ENCODE assay signal across 8 cellular contexts in the genomic region with DNA sequence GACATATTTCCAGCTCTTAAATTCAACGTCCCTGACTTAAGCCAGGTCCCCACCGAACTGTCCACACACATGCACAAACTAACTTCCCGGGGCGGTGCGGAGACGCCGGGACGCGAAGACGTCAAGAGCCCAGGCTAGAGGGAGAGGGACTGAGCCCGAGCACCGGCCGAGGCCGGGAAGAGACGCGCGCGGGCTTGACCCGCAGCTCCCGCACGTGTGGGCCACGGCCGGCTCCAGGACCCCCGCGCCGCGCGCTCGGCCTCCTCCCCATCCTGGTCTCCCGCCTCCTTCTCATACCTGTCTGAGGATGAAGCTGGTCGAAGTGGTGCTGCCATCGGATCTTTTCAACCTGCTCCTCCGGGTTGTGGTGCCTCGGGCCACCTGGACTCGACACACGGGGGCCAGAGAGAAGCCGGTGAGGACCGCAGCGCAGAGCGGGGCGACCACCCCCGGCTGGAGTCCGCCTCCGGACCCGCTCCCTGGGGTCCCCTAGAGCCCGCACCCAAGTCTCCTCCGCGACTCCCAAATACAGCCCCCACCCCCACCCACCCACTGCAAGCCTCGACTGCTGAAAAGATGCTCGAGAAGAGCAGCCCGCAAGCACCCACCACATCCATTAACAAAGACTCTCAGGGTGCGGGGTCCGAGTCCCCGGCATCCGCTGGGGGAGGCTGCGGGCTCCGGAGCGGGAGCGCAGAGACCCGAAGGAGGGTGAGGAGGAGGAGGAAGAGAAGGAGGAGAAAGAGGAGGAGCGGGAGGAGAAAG. TPM values are rescaled to one million over a fixed set of nuclear protein-coding genes. Genes with fewer than 3 reads are reported as not detected.
A peak's percentile ranks its signal among the peaks of the same experiment; 100 is the strongest.
DNase-seq lines count a peak whose midpoint lies in the region; ATAC-seq and TF ChIP-seq lines count a peak whose summit lies in the region.

No MANE protein-coding gene starts in this region.

- peak overlapping the region; percentile 67 for H3K4me3 ChIP-seq in NT2/D1 (ENCODE audit: insufficient read length, low read depth)
- H3K4me3 ChIP-seq in coronary artery: peak overlapping the region; percentile 80
- peak overlapping the region; percentile 69 for H3K4me3 ChIP-seq in lower lobe of right lung
- H3K4me3 ChIP-seq in transverse colon: peak overlapping the region; percentile 42 to 65 (median 56)

- TF ChIP-seq CTCF in coronary artery (IDR thresholded peaks at IDR 0.05): no peak
- TF ChIP-seq CTCF in lower lobe of right lung (IDR thresholded peaks at IDR 0.05): no peak
- TF ChIP-seq CTCF in transverse colon (IDR thresholded peaks at IDR 0.05): no peak

- TF ChIP-seq EP300 in transverse colon (IDR thresholded peaks at IDR 0.05; ENCODE audit: low read depth): no peak

- in situ Hi-C loops in transverse colon (cut with MboI; ENCODE audit: low pct_ligation_motif_present in 1 of 4, low pct_unique_long_range_greater_than_20kb in 1 of 4, low sequenced_read_pairs in 3 of 4): no loop called here

- peak; percentile 46 for ATAC-seq in GM18909 (IDR thresholded peaks at IDR 0.05; ENCODE audit: poor library complexity, unreplicated experiment)
- ATAC-seq in lower lobe of right lung: peak; percentile 75 to 85

- peak; percentile 31 for DNase-seq in AG08395 (ENCODE audit: low spot score)
- no peak for DNase-seq in NT2/D1 (ENCODE audit: low read depth, low spot score)
- DNase-seq in coronary artery (ENCODE audit: low spot score): no peak
- DNase-seq in lower lobe of right lung: peak; percentile 58
- DNase-seq in transverse colon: peak; percentile 19
- no peak for DNase-seq in activated effector memory CD4-positive, alpha-beta T cell treated with anti-CD3 and anti-CD28 coated beads, Interleukin-2, amount 50 U/mL, for 16 hours
- DNase-seq in OCI-M2 (lab: John Stamatoyannopoulos, UW; ENCODE audit: unreplicated experiment): no peak

- H3K36me3 ChIP-seq in NT2/D1 (ENCODE audit: insufficient read depth, insufficient read length, low read length) (no peaks in the 10 kb centered on the region), lower lobe of right lung (no peaks in the 10 kb centered on the region), transverse colon (no peaks in the 10 kb centered on the region)

- no peak for TF ChIP-seq POLR2A in transverse colon (IDR thresholded peaks at IDR 0.05)

- H3K9ac ChIP-seq in NT2/D1 (ENCODE audit: insufficient read length, low read depth): peak overlapping the region; percentile 79

- H3K27ac ChIP-seq in coronary artery (peak overlapping the region in 1 of 2 donors; percentile 58), lower lobe of right lung (peak overlapping the region; percentile 37), transverse colon (peak overlapping the region in 2 of 4 donors; percentile 6 to 15)

- H3K27me3 ChIP-seq in NT2/D1 (ENCODE audit: insufficient read depth, insufficient read length) (peaks cover 72% of the 10 kb centered on the region), lower lobe of right lung (ENCODE audit: low read depth) (peaks cover 26% of the 10 kb centered on the region), transverse colon (peaks cover 80% of the 10 kb centered on the region)

- H3K9me3 ChIP-seq in NT2/D1 (ENCODE audit: insufficient read depth, low read length): no peaks in the 10 kb centered on the region
- no peaks in the 10 kb centered on the region for H3K9me3 ChIP-seq in lower lobe of right lung
- no peaks in the 10 kb centered on the region for H3K9me3 ChIP-seq in transverse colon

- intact Hi-C loops in lower lobe of right lung (cut with DNase I): no loop called here
- intact Hi-C loops in transverse colon (cut with DNase I; ENCODE audit: low total_unique reads): no loop called here

- 0 to 1% methylated on average over 4 to 44 of the region's 61 CpGs for WGBS in transverse colon (ENCODE audit: low coverage in 1 of 2), 2 donors

- H3K4me1 ChIP-seq in NT2/D1 (ENCODE audit: insufficient read depth, insufficient read length): no peaks in the 10 kb centered on the region
- peaks cover 8% of the 10 kb centered on the region for H3K4me1 ChIP-seq in lower lobe of right lung
- H3K4me1 ChIP-seq in transverse colon: peaks cover 12 to 28% (median 18%) of the 10 kb centered on the region in 4 donors

RNA-seq across cellular contexts. Expression of gene CACNB4, which starts 0.6 kb away (rescaled TPM):
- total RNA-seq in lower lobe of right lung (17.3 TPM), transverse colon (1 to 10 TPM in 2 of 4 donors, under 1 TPM in 2; 0.20 to 1.6 (median 0.90) TPM)

Comparison
In these comparisons a context has a peak if more than half of its experiments do, and no peak if none do; other contexts are left out.
1. DNase-seq: peak in AG08395 (single experiment), lower lobe of right lung (single experiment) and transverse colon (single experiment); none in NT2/D1 (single experiment), coronary artery (single experiment), activated effector memory CD4-positive, alpha-beta T cell treated with anti-CD3 and anti-CD28 coated beads, Interleukin-2, amount 50 U/mL, for 16 hours (single experiment) and OCI-M2 (single experiment).
2. Peak in every context shown above with its lines, with median percentiles within 50 percentile points of each other: H3K4me3 ChIP-seq.